ENCODE assay signal across 10 cellular contexts in the genomic region with DNA sequence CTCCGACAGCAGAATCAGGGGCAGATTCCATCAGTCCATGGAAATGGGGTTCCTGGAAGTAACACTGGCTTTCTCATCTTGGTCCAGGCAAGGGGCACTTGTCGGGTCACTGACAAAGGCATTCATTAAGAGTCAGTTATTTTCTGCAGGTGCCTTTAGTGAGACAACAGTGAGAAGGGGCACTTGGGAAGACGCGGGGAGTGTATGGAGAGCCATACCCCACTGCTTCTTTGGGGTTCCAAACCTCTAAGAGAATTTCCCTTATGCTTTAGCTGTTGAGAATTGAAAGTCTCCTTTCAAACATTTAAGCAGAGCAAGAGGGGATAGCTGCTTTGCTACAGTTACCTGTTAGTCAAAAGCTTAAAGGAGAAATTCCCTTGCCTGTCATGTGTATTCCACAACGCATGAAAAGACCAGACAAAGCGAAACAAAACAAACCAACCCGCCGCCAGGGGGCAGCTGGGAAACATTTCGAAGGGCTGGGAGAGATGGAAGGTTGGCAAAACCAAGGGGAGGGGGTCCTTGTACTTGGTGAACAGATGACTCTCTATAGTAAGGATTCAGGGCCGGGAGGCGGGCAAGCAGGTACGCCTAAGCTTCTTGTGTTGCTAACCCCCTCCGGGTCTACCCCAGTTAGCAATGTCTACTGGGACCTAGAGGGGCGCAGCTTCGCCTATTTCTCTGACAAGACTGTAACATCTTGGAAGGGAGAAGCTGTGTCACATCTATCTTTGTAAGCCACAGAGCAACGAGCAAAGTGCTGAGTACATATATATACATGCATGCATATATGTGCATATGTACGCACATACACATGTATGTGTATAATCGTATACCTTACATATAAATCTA.
DNase-seq lines count a peak whose midpoint lies in the region; ATAC-seq, FAIRE-seq and TF ChIP-seq lines count a peak whose summit lies in the region.
"Had no signal": no experiment of that assay in that cellular context is flagged by ENCODE, and none has a peak within 500 bp of the region (broad histone marks: within the 10 kb centered on the region; RNA-seq: fewer than 3 reads in every experiment).

No MANE protein-coding gene starts in this region.

- ATAC-seq in activated CD8-positive, alpha-beta T cell treated with anti-CD3 and anti-CD28 coated beads for 36 hours = no peak
- no peak for ATAC-seq in HG02973 (IDR thresholded peaks at IDR 0.05; ENCODE audit: unreplicated experiment)

- no peaks in the 10 kb centered on the region for H3K9me3 Mint-ChIP-seq in activated CD8-positive, alpha-beta T cell treated with anti-CD3 and anti-CD28 coated beads for 36 hours

- intact Hi-C loops in activated CD8-positive, alpha-beta T cell treated with anti-CD3 and anti-CD28 coated beads for 36 hours (cut with micrococcal nuclease) = no loop called here
- intact Hi-C loops in kidney (cut with DNase I) = no loop called here
- intact Hi-C loops in thyroid gland (cut with DNase I) = no loop called here

- WGBS in thyroid gland, 2 donors = 49 to 54% methylated on average over 18 of the region's 18 CpGs

- H3K4me3 ChIP-seq in HL-60 (replicated peaks; ENCODE audit: insufficient read depth, low read length) (no peak overlapping the region), kidney (ENCODE audit: low read length in 2 of 2) (no peak overlapping the region), thyroid gland (replicated peaks in 1 of 3) (no peak overlapping the region)
- H3K4me3 ChIP-seq: thoracic aorta had no signal

- H3K36me3 ChIP-seq in kidney (ENCODE audit: control insufficient read depth in 1 of 2, insufficient read depth in 2 of 2, low read length in 2 of 2) (no peaks in the 10 kb centered on the region), thyroid gland (no peaks in the 10 kb centered on the region)
- H3K36me3 ChIP-seq: thoracic aorta had no signal

- TF ChIP-seq CTCF in HL-60 (IDR thresholded peaks at IDR 0.05; ENCODE audit: insufficient read depth, low read length) (peak; percentile 1), kidney (IDR thresholded peaks at IDR 0.05; ENCODE audit: borderline replicate concordance, extremely low read depth, insufficient read depth) (peak; percentile 36), thyroid gland (IDR thresholded peaks at IDR 0.05) (peak in 3 of 6 experiments; percentile 26 to 56 (median 41))
- TF ChIP-seq CTCF in activated CD8-positive, alpha-beta T cell treated with anti-CD3 and anti-CD28 coated beads for 36 hours (IDR thresholded peaks at IDR 0.05) = peak; percentile 35

- POLR2A ChIA-PET in activated CD8-positive, alpha-beta T cell treated with anti-CD3 and anti-CD28 coated beads for 36 hours (lab: Charles Lee) = no interaction called here

- H3K27ac Mint-ChIP-seq in activated CD8-positive, alpha-beta T cell treated with anti-CD3 and anti-CD28 coated beads for 36 hours = no peak overlapping the region

- no peak overlapping the region for H3K4me3 Mint-ChIP-seq in activated CD8-positive, alpha-beta T cell treated with anti-CD3 and anti-CD28 coated beads for 36 hours

- H3K27ac ChIP-seq in HL-60 (replicated peaks) = no peak overlapping the region
- H3K27ac ChIP-seq in kidney (ENCODE audit: low read depth in 2 of 2, low read length in 2 of 2) = no peak overlapping the region
- H3K27ac ChIP-seq in thyroid gland = no peak overlapping the region
- H3K27ac ChIP-seq: KMS-11, thoracic aorta had no signal

- H3K4me1 ChIP-seq in kidney (ENCODE audit: control insufficient read depth in 1 of 2, insufficient read depth in 1 of 2, low read depth in 1 of 2, low read length in 2 of 2) (no peaks in the 10 kb centered on the region), thyroid gland (no peaks in the 10 kb centered on the region)

- H3K27me3 Mint-ChIP-seq in activated CD8-positive, alpha-beta T cell treated with anti-CD3 and anti-CD28 coated beads for 36 hours = no peaks in the 10 kb centered on the region

- no peaks in the 10 kb centered on the region for H3K4me1 Mint-ChIP-seq in activated CD8-positive, alpha-beta T cell treated with anti-CD3 and anti-CD28 coated beads for 36 hours (ENCODE audit: low read depth)

- no peak for TF ChIP-seq POLR2A in thyroid gland (IDR thresholded peaks at IDR 0.05)

- CTCF ChIA-PET in activated CD8-positive, alpha-beta T cell treated with anti-CD3 and anti-CD28 coated beads for 36 hours (lab: Charles Lee) = interaction anchor here (1.1 to 1.8 kb wide), 2 partner anchors 16 to 331 kb away, joined by 3 to 5 read pairs; no protein-coding TSS in a partner anchor

- DNase-seq in ELF-1 (ENCODE audit: low read depth, low spot score) (peak; percentile 91), HL-60 (ENCODE audit: low read depth in 1 of 2, low spot score in 1 of 2) (peak in 1 of 2 experiments; percentile 8), kidney (no peak), thyroid gland (peak; percentile 34 to 66), NCI-H1048 (lab: John Stamatoyannopoulos, UW) (no peak), RCC 7860 (ENCODE audit: low spot score) (no peak)
- DNase-seq in activated CD8-positive, alpha-beta T cell treated with anti-CD3 and anti-CD28 coated beads for 36 hours = peak; percentile 55

- H3K9ac ChIP-seq in kidney (ENCODE audit: low read length in 2 of 2) = no peak overlapping the region
- H3K9ac ChIP-seq: KMS-11 had no signal

- no peaks in the 10 kb centered on the region for H3K27me3 ChIP-seq in HL-60 (ENCODE audit: insufficient read depth, poor library complexity, severe bottlenecking)
- no peaks in the 10 kb centered on the region for H3K27me3 ChIP-seq in thyroid gland

- no peaks in the 10 kb centered on the region for H3K36me3 Mint-ChIP-seq in activated CD8-positive, alpha-beta T cell treated with anti-CD3 and anti-CD28 coated beads for 36 hours (ENCODE audit: low read depth)

- H3K9me3 ChIP-seq in kidney (ENCODE audit: control insufficient read depth in 1 of 2, low read length in 2 of 2) = no peaks in the 10 kb centered on the region
- H3K9me3 ChIP-seq in thyroid gland = no peaks in the 10 kb centered on the region
- H3K9me3 ChIP-seq: thoracic aorta had no signal

- no peak for FAIRE-seq in kidney (lab: Jason Lieb, UNC)
- no peak for FAIRE-seq in RCC 7860 (lab: Jason Lieb, UNC)

Comparison
In these comparisons a context has a peak if more than half of its experiments do, and no peak if none do; other contexts are left out.
1. DNase-seq: peak in ELF-1 (single experiment), activated CD8-positive, alpha-beta T cell treated with anti-CD3 and anti-CD28 coated beads for 36 hours (single experiment) and thyroid gland (2 of 2); none in kidney (single experiment), NCI-H1048 (single experiment) and RCC 7860 (single experiment).